In the genomic region with DNA sequence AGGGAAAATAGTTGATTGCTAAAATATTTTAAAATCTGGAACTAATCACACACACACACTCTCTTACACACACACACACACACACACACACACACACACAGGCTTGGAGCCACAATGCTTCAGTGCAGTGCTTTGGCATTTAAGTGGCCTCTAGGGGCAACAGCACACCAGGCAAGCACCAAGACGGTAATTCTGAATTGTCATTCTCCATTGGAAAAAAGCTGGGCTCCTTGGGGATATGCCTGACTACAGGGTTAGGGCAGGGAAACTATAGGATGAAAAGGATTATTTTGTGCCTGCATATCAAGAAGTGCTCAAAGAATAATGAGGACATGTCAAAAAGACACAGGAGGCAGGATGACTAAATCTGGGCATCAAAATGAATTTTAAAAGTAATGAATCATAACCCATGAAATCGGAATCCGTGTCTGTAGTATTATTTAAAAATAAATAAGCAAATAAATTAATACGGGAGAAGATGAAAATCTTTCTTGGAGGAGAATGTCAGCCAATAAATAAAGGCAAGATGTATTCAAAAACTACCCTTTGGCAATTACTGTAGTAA, we compare ENCODE assay signal across 1 cellular context.
A peak's percentile ranks its signal among the peaks of the same experiment; 100 is the strongest.
TF ChIP-seq lines count a peak whose summit lies in the region.

No MANE protein-coding gene starts in this region.

TF ChIP-seq in HepG2, 621 proteins besides CTCF, POLR2A, EP300 and RAD21 (continued from another document):
- TF ChIP-seq, protein P1, sequence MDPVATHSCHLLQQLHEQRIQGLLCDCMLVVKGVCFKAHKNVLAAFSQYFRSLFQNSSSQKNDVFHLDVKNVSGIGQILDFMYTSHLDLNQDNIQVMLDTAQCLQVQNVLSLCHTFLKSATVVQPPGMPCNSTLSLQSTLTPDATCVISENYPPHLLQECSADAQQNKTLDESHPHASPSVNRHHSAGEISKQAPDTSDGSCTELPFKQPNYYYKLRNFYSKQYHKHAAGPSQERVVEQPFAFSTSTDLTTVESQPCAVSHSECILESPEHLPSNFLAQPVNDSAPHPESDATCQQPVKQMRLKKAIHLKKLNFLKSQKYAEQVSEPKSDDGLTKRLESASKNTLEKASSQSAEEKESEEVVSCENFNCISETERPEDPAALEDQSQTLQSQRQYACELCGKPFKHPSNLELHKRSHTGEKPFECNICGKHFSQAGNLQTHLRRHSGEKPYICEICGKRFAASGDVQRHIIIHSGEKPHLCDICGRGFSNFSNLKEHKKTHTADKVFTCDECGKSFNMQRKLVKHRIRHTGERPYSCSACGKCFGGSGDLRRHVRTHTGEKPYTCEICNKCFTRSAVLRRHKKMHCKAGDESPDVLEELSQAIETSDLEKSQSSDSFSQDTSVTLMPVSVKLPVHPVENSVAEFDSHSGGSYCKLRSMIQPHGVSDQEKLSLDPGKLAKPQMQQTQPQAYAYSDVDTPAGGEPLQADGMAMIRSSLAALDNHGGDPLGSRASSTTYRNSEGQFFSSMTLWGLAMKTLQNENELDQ (CRISPR knock-in tag; IDR thresholded peaks at IDR 0.05; ENCODE audit: borderline replicate concordance), result no peak
- TF ChIP-seq, protein P2, sequence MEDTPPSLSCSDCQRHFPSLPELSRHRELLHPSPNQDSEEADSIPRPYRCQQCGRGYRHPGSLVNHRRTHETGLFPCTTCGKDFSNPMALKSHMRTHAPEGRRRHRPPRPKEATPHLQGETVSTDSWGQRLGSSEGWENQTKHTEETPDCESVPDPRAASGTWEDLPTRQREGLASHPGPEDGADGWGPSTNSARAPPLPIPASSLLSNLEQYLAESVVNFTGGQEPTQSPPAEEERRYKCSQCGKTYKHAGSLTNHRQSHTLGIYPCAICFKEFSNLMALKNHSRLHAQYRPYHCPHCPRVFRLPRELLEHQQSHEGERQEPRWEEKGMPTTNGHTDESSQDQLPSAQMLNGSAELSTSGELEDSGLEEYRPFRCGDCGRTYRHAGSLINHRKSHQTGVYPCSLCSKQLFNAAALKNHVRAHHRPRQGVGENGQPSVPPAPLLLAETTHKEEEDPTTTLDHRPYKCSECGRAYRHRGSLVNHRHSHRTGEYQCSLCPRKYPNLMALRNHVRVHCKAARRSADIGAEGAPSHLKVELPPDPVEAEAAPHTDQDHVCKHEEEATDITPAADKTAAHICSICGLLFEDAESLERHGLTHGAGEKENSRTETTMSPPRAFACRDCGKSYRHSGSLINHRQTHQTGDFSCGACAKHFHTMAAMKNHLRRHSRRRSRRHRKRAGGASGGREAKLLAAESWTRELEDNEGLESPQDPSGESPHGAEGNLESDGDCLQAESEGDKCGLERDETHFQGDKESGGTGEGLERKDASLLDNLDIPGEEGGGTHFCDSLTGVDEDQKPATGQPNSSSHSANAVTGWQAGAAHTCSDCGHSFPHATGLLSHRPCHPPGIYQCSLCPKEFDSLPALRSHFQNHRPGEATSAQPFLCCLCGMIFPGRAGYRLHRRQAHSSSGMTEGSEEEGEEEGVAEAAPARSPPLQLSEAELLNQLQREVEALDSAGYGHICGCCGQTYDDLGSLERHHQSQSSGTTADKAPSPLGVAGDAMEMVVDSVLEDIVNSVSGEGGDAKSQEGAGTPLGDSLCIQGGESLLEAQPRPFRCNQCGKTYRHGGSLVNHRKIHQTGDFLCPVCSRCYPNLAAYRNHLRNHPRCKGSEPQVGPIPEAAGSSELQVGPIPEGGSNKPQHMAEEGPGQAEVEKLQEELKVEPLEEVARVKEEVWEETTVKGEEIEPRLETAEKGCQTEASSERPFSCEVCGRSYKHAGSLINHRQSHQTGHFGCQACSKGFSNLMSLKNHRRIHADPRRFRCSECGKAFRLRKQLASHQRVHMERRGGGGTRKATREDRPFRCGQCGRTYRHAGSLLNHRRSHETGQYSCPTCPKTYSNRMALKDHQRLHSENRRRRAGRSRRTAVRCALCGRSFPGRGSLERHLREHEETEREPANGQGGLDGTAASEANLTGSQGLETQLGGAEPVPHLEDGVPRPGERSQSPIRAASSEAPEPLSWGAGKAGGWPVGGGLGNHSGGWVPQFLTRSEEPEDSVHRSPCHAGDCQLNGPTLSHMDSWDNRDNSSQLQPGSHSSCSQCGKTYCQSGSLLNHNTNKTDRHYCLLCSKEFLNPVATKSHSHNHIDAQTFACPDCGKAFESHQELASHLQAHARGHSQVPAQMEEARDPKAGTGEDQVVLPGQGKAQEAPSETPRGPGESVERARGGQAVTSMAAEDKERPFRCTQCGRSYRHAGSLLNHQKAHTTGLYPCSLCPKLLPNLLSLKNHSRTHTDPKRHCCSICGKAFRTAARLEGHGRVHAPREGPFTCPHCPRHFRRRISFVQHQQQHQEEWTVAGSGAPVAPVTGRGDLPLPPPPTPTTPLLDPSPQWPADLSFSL (CRISPR knock-in tag; IDR thresholded peaks at IDR 0.05), result peak; percentile 96
- TF ChIP-seq SMAD1 (CRISPR knock-in tag; IDR thresholded peaks at IDR 0.05; ENCODE audit: borderline replicate concordance, low read depth), result no peak
- no peak for TF ChIP-seq ZNF781 (CRISPR knock-in tag; IDR thresholded peaks at IDR 0.05; ENCODE audit: borderline replicate concordance, not compliant biosample characterization)
- TF ChIP-seq, protein P3, sequence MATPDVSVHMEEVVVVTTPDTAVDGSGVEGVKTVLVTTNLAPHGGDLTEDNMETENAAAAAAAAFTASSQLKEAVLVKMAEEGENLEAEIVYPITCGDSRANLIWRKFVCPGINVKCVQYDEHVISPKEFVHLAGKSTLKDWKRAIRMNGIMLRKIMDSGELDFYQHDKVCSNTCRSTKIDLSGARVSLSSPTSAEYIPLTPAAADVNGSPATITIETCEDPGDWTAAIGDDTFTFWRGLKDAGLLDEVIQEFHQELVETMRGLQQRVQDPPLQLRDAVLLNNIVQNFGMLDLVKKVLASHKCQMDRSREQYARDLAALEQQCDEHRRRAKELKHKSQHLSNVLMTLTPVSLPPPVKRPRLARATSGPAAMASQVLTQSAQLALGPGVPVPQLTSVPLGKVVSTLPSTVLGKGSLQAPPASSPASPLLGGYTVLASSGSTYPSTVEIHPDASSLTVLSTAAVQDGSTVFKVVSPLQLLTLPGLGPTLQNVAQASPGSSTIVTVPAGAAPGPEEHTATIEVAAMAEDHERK (CRISPR knock-in tag; IDR thresholded peaks at IDR 0.05; ENCODE audit: low read depth), result no peak
- no peak for TF ChIP-seq ZBTB39 (CRISPR knock-in tag; IDR thresholded peaks at IDR 0.05)
- TF ChIP-seq NAIF1 (CRISPR knock-in tag; IDR thresholded peaks at IDR 0.05; ENCODE audit: borderline replicate concordance), result no peak
- TF ChIP-seq KLF6 (CRISPR knock-in tag; IDR thresholded peaks at IDR 0.05), result no peak
- no peak for TF ChIP-seq ZFP1 (CRISPR knock-in tag; IDR thresholded peaks at IDR 0.05)
- no peak for TF ChIP-seq ZNF513 (CRISPR knock-in tag; conservative IDR thresholded peaks at IDR 0.05)
- no peak for TF ChIP-seq SOX6 (IDR thresholded peaks at IDR 0.05)
- no peak for TF ChIP-seq SOX6 (CRISPR knock-in tag; IDR thresholded peaks at IDR 0.05)
- no peak for TF ChIP-seq ZNF839 (CRISPR knock-in tag; IDR thresholded peaks at IDR 0.05; ENCODE audit: borderline replicate concordance)
- TF ChIP-seq ZNF878 (CRISPR knock-in tag; IDR thresholded peaks at IDR 0.05), result no peak
- TF ChIP-seq PBX2 (CRISPR knock-in tag; IDR thresholded peaks at IDR 0.05), result no peak
TF ChIP-seq in HepG2: peak in this region for 4.
